In genomic region chr16:3413730-3414379, GRCh38 we compare ENCODE assay signal across 32 cellular contexts. TPM values are rescaled to one million over a fixed set of nuclear protein-coding genes. Genes with fewer than 3 reads are reported as not detected.
DNase-seq lines count a peak whose midpoint lies in the region; ATAC-seq, FAIRE-seq and TF ChIP-seq lines count a peak whose summit lies in the region.
"Had no signal": no experiment of that assay in that cellular context is flagged by ENCODE, and none has a peak within 500 bp of the region (broad histone marks: within the 10 kb centered on the region; RNA-seq: fewer than 3 reads in every experiment).

No MANE protein-coding gene starts in this region.

- H3K9me3 ChIP-seq in liver (ENCODE audit: control insufficient read depth in 4 of 4, low read length in 3 of 4) (peaks cover 36 to 66% (median 48%) of the 10 kb centered on the region in 4 donors), HepG2 (ENCODE audit: low read length) (peaks cover 3% of the 10 kb centered on the region; the same call in 1 of the 2 replicates), suprapubic skin (peaks cover 60% of the 10 kb centered on the region), aorta (ENCODE audit: control insufficient read depth, low read length) (peaks cover 23% of the 10 kb centered on the region)

- no peak for TF ChIP-seq EP300 in HepG2 (IDR thresholded peaks at IDR 0.05; ENCODE audit: low read depth in 2 of 2, low read length in 2 of 2)
- no peak for TF ChIP-seq EP300 in HepG2 (CRISPR knock-in tag; IDR thresholded peaks at IDR 0.05; ENCODE audit: borderline replicate concordance)
- no peak for TF ChIP-seq EP300 in suprapubic skin (IDR thresholded peaks at IDR 0.05)

- WGBS in liver: 42% methylated on average over 29 of the region's 29 CpGs
- WGBS in HepG2 (ENCODE audit: low lambda C conversion rate): 92% methylated on average over 24 of the region's 29 CpGs
- 48% methylated on average over 26 of the region's 29 CpGs for WGBS in suprapubic skin
- 31 to 47% methylated on average over 29 of the region's 29 CpGs for WGBS in aorta, 2 donors

- TF ChIP-seq POLR2A in HepG2 (IDR thresholded peaks at IDR 0.05; ENCODE audit: insufficient read depth in 1 of 2, low read depth in 2 of 2, low read length in 2 of 2) (no peak), suprapubic skin (IDR thresholded peaks at IDR 0.05) (no peak)

- H3K4me1 ChIP-seq in liver (ENCODE audit: control insufficient read depth in 4 of 4, insufficient read depth in 4 of 4, low read length in 3 of 4): no peaks in the 10 kb centered on the region
- no peaks in the 10 kb centered on the region for H3K4me1 ChIP-seq in HepG2 (ENCODE audit: insufficient read depth, low read length)
- H3K4me1 ChIP-seq in suprapubic skin: no peaks in the 10 kb centered on the region
- H3K4me1 ChIP-seq in aorta (ENCODE audit: control insufficient read depth in 1 of 2, insufficient read depth in 2 of 2, low read length in 2 of 2): no peaks in the 10 kb centered on the region
- H3K4me1 ChIP-seq: A549, esophagus squamous epithelium, foreskin keratinocyte, heart left ventricle, pancreas had no signal

- no peak for ATAC-seq in HepG2
- ATAC-seq in GM18873 (IDR thresholded peaks at IDR 0.05; ENCODE audit: low FRiP score, unreplicated experiment): no peak
- ATAC-seq in HG03442 (IDR thresholded peaks at IDR 0.05; ENCODE audit: unreplicated experiment): no peak
- no peak for ATAC-seq in aorta (ENCODE audit: low FRiP score)
- ATAC-seq: A549; activated CD4-positive, CD25-positive, alpha-beta regulatory T cell treated with anti-CD3 and anti-CD28 coated beads, Interleukin-2, amount 50 U/mL, for 24 hours; activated naive CD8-positive, alpha-beta T cell treated with anti-CD3 and anti-CD28 coated beads, Interleukin-2, amount 50 U/mL, for 24 hours; activated T-cell treated with anti-CD3 and anti-CD28 coated beads, Interleukin-2, amount 50 U/mL, for 72 hours; foreskin keratinocyte; heart left ventricle; left cardiac atrium had no signal

- CTCF ChIA-PET in HepG2 (lab: Yijun Ruan, JAX; ENCODE audit: low intra/inter-chr PET ratio, low total read pairs): no interaction called here

- peak overlapping the region in 2 of 3 donors; percentile 28 to 46 for H3K4me3 ChIP-seq in liver (ENCODE audit: low read depth in 1 of 3, low read length in 3 of 3)
- no peak overlapping the region for H3K4me3 ChIP-seq in HepG2 (replicated peaks in 1 of 3; ENCODE audit: insufficient read depth in 1 of 3, low read depth in 2 of 3, low read length in 3 of 3)
- no peak overlapping the region for H3K4me3 ChIP-seq in suprapubic skin
- H3K4me3 ChIP-seq in aorta (ENCODE audit: low read length in 2 of 2): no peak overlapping the region
- H3K4me3 ChIP-seq: A549, esophagus squamous epithelium, heart left ventricle, pancreas, SK-N-MC, skin epidermis had no signal

- TF ChIP-seq RAD21 in liver (IDR thresholded peaks at IDR 0.05): no peak
- no peak for TF ChIP-seq RAD21 in HepG2 (CRISPR knock-in tag; IDR thresholded peaks at IDR 0.05)

- in situ Hi-C loops in HepG2 (cut with HindIII; ENCODE audit: extremely low pct_ligation_motif_present, low pct_unique_long_range_greater_than_20kb): no loop called here

- H3K4me2 ChIP-seq in HepG2 (ENCODE audit: low read depth, low read length): no peak overlapping the region
- H3K4me2 ChIP-seq: A549, KMS-11 had no signal

- H3K27ac ChIP-seq in liver (ENCODE audit: low read depth in 1 of 2, low read length in 2 of 2): no peak overlapping the region
- no peak overlapping the region for H3K27ac ChIP-seq in HepG2 (ENCODE audit: extremely low read length, insufficient read depth, low read length)
- no peak overlapping the region for H3K27ac ChIP-seq in suprapubic skin
- H3K27ac ChIP-seq in aorta (ENCODE audit: low read depth in 1 of 2, low read length in 2 of 2): no peak overlapping the region
- H3K27ac ChIP-seq: A549, esophagus squamous epithelium, foreskin keratinocyte, heart left ventricle, KMS-11, pancreas, SK-N-MC, skin epidermis had no signal

- no peak overlapping the region for H2AFZ ChIP-seq in HepG2 (ENCODE audit: low read length)

- H4K20me1 ChIP-seq in HepG2 (ENCODE audit: insufficient read depth, low read length): no peaks in the 10 kb centered on the region

- no peak for TF ChIP-seq CTCF in liver (IDR thresholded peaks at IDR 0.05; ENCODE audit: low read depth, low read length, missing input control)
- no peak for TF ChIP-seq CTCF in HepG2 (CRISPR knock-in tag; IDR thresholded peaks at IDR 0.05)
- no peak for TF ChIP-seq CTCF in suprapubic skin (IDR thresholded peaks at IDR 0.05)

- intact Hi-C loops in HepG2 (cut with micrococcal nuclease; ENCODE audit: unreplicated experiment) (no loop called here), aorta (cut with DNase I) (no loop called here)

- POLR2A ChIA-PET in HepG2 (lab: Yijun Ruan, JAX): interaction anchor here (0.8 kb wide), 1 partner anchor 13 kb away, joined by 6 read pairs; the partner anchor contains the start of genes ZNF174 and ZSCAN32

- DNase-seq in HepG2 (ENCODE audit: low spot score) (no peak), astrocyte of the hippocampus (ENCODE audit: low read depth, low spot score) (peak; percentile 6), iPS-NIHi11 (ENCODE audit: low spot score) (peak; percentile 17), suprapubic skin (ENCODE audit: low spot score in 2 of 2) (no peak), aorta (no peak)
- DNase-seq: activated CD4-positive, alpha-beta T cell treated with anti-CD3 and anti-CD28 coated beads, Interleukin-2, amount 50 U/mL, for 4 hours; activated naive CD4-positive, alpha-beta T cell; activated naive CD8-positive, alpha-beta T cell treated with anti-CD3 and anti-CD28 coated beads, Interleukin-2, amount 50 U/mL, for 24 hours; activated T-cell treated with anti-CD3 and anti-CD28 coated beads, Interleukin-2, amount 50 U/mL, for 72 hours; CD4-positive, alpha-beta T cell; dermis blood vessel endothelial cell; esophagus squamous epithelium; foreskin keratinocyte; H9; heart left ventricle; left cardiac atrium; NCI-H1417 treated with DMSO at 0.1 percent for 48 hours; NCI-H2081 treated with DMSO at 0.1 percent for 48 hours; stimulated activated naive CD4-positive, alpha-beta T cell had no signal

- H3K27me3 ChIP-seq in liver (ENCODE audit: control insufficient read depth in 4 of 4, insufficient read depth in 4 of 4, low read length in 3 of 4) (no peaks in the 10 kb centered on the region), HepG2 (ENCODE audit: control insufficient read depth in 1 of 2, insufficient read depth in 2 of 2, low read length in 2 of 2) (no peaks in the 10 kb centered on the region), suprapubic skin (no peaks in the 10 kb centered on the region), aorta (ENCODE audit: control insufficient read depth in 1 of 2, insufficient read depth in 2 of 2, low read length in 1 of 2) (no peaks in the 10 kb centered on the region)
- H3K27me3 ChIP-seq: esophagus squamous epithelium, foreskin keratinocyte, heart left ventricle, pancreas had no signal

- FAIRE-seq in HepG2 (lab: Jason Lieb, UNC): no peak
- FAIRE-seq: A549, D721Med, pancreas had no signal

- no peaks in the 10 kb centered on the region for H3K79me2 ChIP-seq in HepG2 (ENCODE audit: insufficient read depth, low read length)

- H3K36me3 ChIP-seq in liver (ENCODE audit: control insufficient read depth in 4 of 4, insufficient read depth in 3 of 4, low read depth in 1 of 4, low read length in 3 of 4): peaks cover 0 to 10% (median 4%) of the 10 kb centered on the region in 4 donors
- peaks cover 0 to 2% of the 10 kb centered on the region in 2 experiments; a peak in 1 of 5 replicates for H3K36me3 ChIP-seq in HepG2 (replicated peaks in 1 of 2; ENCODE audit: control insufficient read depth in 1 of 2, insufficient read depth in 2 of 2, low read length in 2 of 2)
- H3K36me3 ChIP-seq in suprapubic skin: peaks cover 4% of the 10 kb centered on the region
- peaks cover 1 to 3% of the 10 kb centered on the region in 2 donors for H3K36me3 ChIP-seq in aorta (ENCODE audit: control insufficient read depth in 1 of 2, insufficient read depth in 2 of 2, low read length in 1 of 2)

- H3K9ac ChIP-seq in liver (ENCODE audit: low read depth in 1 of 2, low read length in 2 of 2) (no peak overlapping the region), HepG2 (ENCODE audit: insufficient read depth, low read depth, low read length) (no peak overlapping the region)
- H3K9ac ChIP-seq: KMS-11 had no signal

- no TSS peak for BruUV-seq in HepG2 (replicated peaks; lab: Mats Ljungman, UMichigan)

RNA-seq across cellular contexts. Expression of gene ZNF174, which starts 12.8 kb away (rescaled TPM):
- total RNA-seq in liver (1 to 10 TPM; 4.2 to 4.6 TPM), HepG2 (2016; rRNA removed; fragmentation: Illumina TruSeq; extraction: Trizol) (10.0 and 10.6 TPM in 2 replicates), suprapubic skin (10 to 100 TPM in 1 of 4 donors, 1 to 10 TPM in 3; 8.4 to 14.9 (median 9.7) TPM), aorta (10 to 100 TPM in 1 of 2 donors, 1 to 10 TPM in 1; 8.2 to 10.9 TPM)
- polyA plus RNA-seq in liver (1 to 10 TPM; 3.8 to 4.1 TPM), HepG2 (2011; rRNA removed) (7.6 and 8.3 TPM in 2 replicates), aorta (1 to 10 TPM; 2.3 to 7.7 TPM)
- 2.3 and 2.9 TPM in 2 replicates for total RNA-seq in HepG2 (2016; cell fraction: cytosol; rRNA removed; fragmentation: Illumina TruSeq; extraction: Trizol; ENCODE audit: low read depth)
- total RNA-seq in HepG2 (2016; cell fraction: insoluble cytoplasmic fraction; rRNA removed; fragmentation: Illumina TruSeq; extraction: Trizol): 8.6 and 9.8 TPM in 2 replicates
- total RNA-seq in HepG2 (2016; cell fraction: membrane; rRNA removed; fragmentation: Illumina TruSeq; extraction: Trizol): 5.3 and 6.9 TPM in 2 replicates
- total RNA-seq in HepG2 (2016; cell fraction: nucleus; rRNA removed; fragmentation: Illumina TruSeq; extraction: Trizol): 7.5 and 7.9 TPM in 2 replicates
- 6.7 and 7.2 TPM in 2 replicates for polyA plus RNA-seq in HepG2 (2011; cell fraction: cytosol; rRNA removed)
- 10.2 and 10.4 TPM in 2 replicates for polyA plus RNA-seq in HepG2 (2011; cell fraction: nucleus; rRNA removed)
- polyA plus RNA-seq in HepG2 (2012): 5.3 and 5.5 TPM in 2 replicates
- polyA plus RNA-seq in HepG2 (2016; cell fraction: cytosol; fragmentation: Illumina TruSeq; extraction: Trizol; ENCODE audit: low read depth): 1.2 and 1.5 TPM in 2 replicates
- polyA plus RNA-seq in HepG2 (2016; cell fraction: insoluble cytoplasmic fraction; fragmentation: Illumina TruSeq; extraction: Trizol; ENCODE audit: low read depth): 13.0 and 14.1 TPM in 2 replicates
- 3.8 and 5.6 TPM in 2 replicates for polyA plus RNA-seq in HepG2 (2016; cell fraction: membrane; fragmentation: Illumina TruSeq; extraction: Trizol; ENCODE audit: low read depth)
- polyA plus RNA-seq in HepG2 (2016; cell fraction: nucleus; fragmentation: Illumina TruSeq; extraction: Trizol; ENCODE audit: insufficient read depth, low read depth): 11.0 and 12.3 TPM in 2 replicates
- 8.0 and 11.1 TPM in 2 replicates for polyA minus RNA-seq in HepG2 (2011; rRNA and poly(A)+ RNA removed; ENCODE audit: low replicate concordance)
- 4.4 and 4.9 TPM in 2 replicates for polyA minus RNA-seq in HepG2 (2011; cell fraction: cytosol; rRNA and poly(A)+ RNA removed)
- 12.1 and 13.3 TPM in 2 replicates for polyA minus RNA-seq in HepG2 (2011; cell fraction: nucleus; rRNA and poly(A)+ RNA removed)

RNA-seq across cellular contexts. Expression of gene ZSCAN32, which starts 13.1 kb away (rescaled TPM):
- 1 to 10 TPM; 6.1 to 7.7 TPM for total RNA-seq in liver
- polyA plus RNA-seq in liver: 1 to 10 TPM; 4.2 to 5.9 TPM
- total RNA-seq in HepG2 (2016; rRNA removed; fragmentation: Illumina TruSeq; extraction: Trizol): 10.7 and 11.7 TPM in 2 replicates
- 2.3 and 3.2 TPM in 2 replicates for total RNA-seq in HepG2 (2016; cell fraction: cytosol; rRNA removed; fragmentation: Illumina TruSeq; extraction: Trizol; ENCODE audit: low read depth)
- 9.4 and 11.1 TPM in 2 replicates for total RNA-seq in HepG2 (2016; cell fraction: insoluble cytoplasmic fraction; rRNA removed; fragmentation: Illumina TruSeq; extraction: Trizol)
- 5.1 and 5.2 TPM in 2 replicates for total RNA-seq in HepG2 (2016; cell fraction: membrane; rRNA removed; fragmentation: Illumina TruSeq; extraction: Trizol)
- total RNA-seq in HepG2 (2016; cell fraction: nucleus; rRNA removed; fragmentation: Illumina TruSeq; extraction: Trizol): 9.8 and 14.8 TPM in 2 replicates
- 12.7 and 12.8 TPM in 2 replicates for polyA plus RNA-seq in HepG2 (2011; rRNA removed)
- 7.3 and 9.2 TPM in 2 replicates for polyA plus RNA-seq in HepG2 (2011; cell fraction: cytosol; rRNA removed)
- polyA plus RNA-seq in HepG2 (2011; cell fraction: nucleus; rRNA removed): 15.9 and 17.9 TPM in 2 replicates
- polyA plus RNA-seq in HepG2 (2012): 6.2 and 6.7 TPM in 2 replicates
- polyA plus RNA-seq in HepG2 (2016; cell fraction: cytosol; fragmentation: Illumina TruSeq; extraction: Trizol; ENCODE audit: low read depth): 1.1 and 1.4 TPM in 2 replicates
- polyA plus RNA-seq in HepG2 (2016; cell fraction: insoluble cytoplasmic fraction; fragmentation: Illumina TruSeq; extraction: Trizol; ENCODE audit: low read depth): 10.6 and 10.7 TPM in 2 replicates
- polyA plus RNA-seq in HepG2 (2016; cell fraction: membrane; fragmentation: Illumina TruSeq; extraction: Trizol; ENCODE audit: low read depth): 3.4 and 3.7 TPM in 2 replicates
- polyA plus RNA-seq in HepG2 (2016; cell fraction: nucleus; fragmentation: Illumina TruSeq; extraction: Trizol; ENCODE audit: insufficient read depth, low read depth): 19.5 and 20.4 TPM in 2 replicates
- polyA minus RNA-seq in HepG2 (2011; rRNA and poly(A)+ RNA removed; ENCODE audit: low replicate concordance): 6.7 and 9.9 TPM in 2 replicates
- 3.4 and 4.0 TPM in 2 replicates for polyA minus RNA-seq in HepG2 (2011; cell fraction: cytosol; rRNA and poly(A)+ RNA removed)
- 7.9 and 12.7 TPM in 2 replicates for polyA minus RNA-seq in HepG2 (2011; cell fraction: nucleus; rRNA and poly(A)+ RNA removed)
- 10 to 100 TPM in 3 of 4 donors, 1 to 10 TPM in 1; 9.7 to 20.9 (median 11.9) TPM for total RNA-seq in suprapubic skin
- total RNA-seq in aorta: 10 to 100 TPM; 11.4 to 14.1 TPM
- polyA plus RNA-seq in aorta: 1 to 10 TPM; 9.1 to 10.0 TPM

RNA-seq across cellular contexts. Expression of gene ZNF597, which starts 29.4 kb away (rescaled TPM):
- total RNA-seq in liver (1 to 10 TPM; 1.2 to 1.7 TPM), HepG2 (2016; rRNA removed; fragmentation: Illumina TruSeq; extraction: Trizol) (2.4 and 3.8 TPM in 2 replicates), suprapubic skin (1 to 10 TPM; 1.5 to 4.3 (median 2.4) TPM), aorta (1 to 10 TPM; 2.9 to 3.2 TPM)
- polyA plus RNA-seq in liver (under 1 TPM; 0.53 to 0.54 TPM), HepG2 (2011; rRNA removed) (1.2 and 1.3 TPM in 2 replicates), aorta (1 to 10 TPM in 1 of 2 donors, under 1 TPM in 1; 0.25 to 1.1 TPM)
- total RNA-seq in HepG2 (2016; cell fraction: cytosol; rRNA removed; fragmentation: Illumina TruSeq; extraction: Trizol; ENCODE audit: low read depth): 0.40 and 0.53 TPM in 2 replicates
- 2.5 and 3.4 TPM in 2 replicates for total RNA-seq in HepG2 (2016; cell fraction: insoluble cytoplasmic fraction; rRNA removed; fragmentation: Illumina TruSeq; extraction: Trizol)
- 1.6 and 1.7 TPM in 2 replicates for total RNA-seq in HepG2 (2016; cell fraction: membrane; rRNA removed; fragmentation: Illumina TruSeq; extraction: Trizol)
- 3.2 and 3.5 TPM in 2 replicates for total RNA-seq in HepG2 (2016; cell fraction: nucleus; rRNA removed; fragmentation: Illumina TruSeq; extraction: Trizol)
- polyA plus RNA-seq in HepG2 (2011; cell fraction: cytosol; rRNA removed): 0.58 and 0.96 TPM in 2 replicates
- 1.4 and 1.8 TPM in 2 replicates for polyA plus RNA-seq in HepG2 (2011; cell fraction: nucleus; rRNA removed)
- 1.4 TPM in 2 replicates for polyA plus RNA-seq in HepG2 (2012)
- 0.08 and 0.10 TPM in 2 replicates for polyA plus RNA-seq in HepG2 (2016; cell fraction: cytosol; fragmentation: Illumina TruSeq; extraction: Trizol; ENCODE audit: low read depth)
- 2.1 and 2.4 TPM in 2 replicates for polyA plus RNA-seq in HepG2 (2016; cell fraction: insoluble cytoplasmic fraction; fragmentation: Illumina TruSeq; extraction: Trizol; ENCODE audit: low read depth)
- 0.49 and 0.58 TPM in 2 replicates for polyA plus RNA-seq in HepG2 (2016; cell fraction: membrane; fragmentation: Illumina TruSeq; extraction: Trizol; ENCODE audit: low read depth)
- polyA plus RNA-seq in HepG2 (2016; cell fraction: nucleus; fragmentation: Illumina TruSeq; extraction: Trizol; ENCODE audit: insufficient read depth, low read depth): 3.1 and 3.4 TPM in 2 replicates
- 1.1 and 1.7 TPM in 2 replicates for polyA minus RNA-seq in HepG2 (2011; rRNA and poly(A)+ RNA removed; ENCODE audit: low replicate concordance)
- 1.2 and 1.8 TPM in 2 replicates for polyA minus RNA-seq in HepG2 (2011; cell fraction: cytosol; rRNA and poly(A)+ RNA removed)
- 3.9 and 5.2 TPM in 2 replicates for polyA minus RNA-seq in HepG2 (2011; cell fraction: nucleus; rRNA and poly(A)+ RNA removed)

RNA-seq across cellular contexts. Expression of gene NAA60, which starts 29.6 kb away (rescaled TPM):
- total RNA-seq in liver (10 to 100 TPM; 11.3 to 21.3 TPM), HepG2 (2016; rRNA removed; fragmentation: Illumina TruSeq; extraction: Trizol) (14.7 and 16.9 TPM in 2 replicates), suprapubic skin (10 to 100 TPM; 20.9 to 40.2 (median 26.4) TPM), aorta (10 to 100 TPM; 32.4 to 47.5 TPM)
- polyA plus RNA-seq in liver (10 to 100 TPM; 29.9 to 41.3 TPM), HepG2 (2011; rRNA removed) (29.9 and 32.0 TPM in 2 replicates), aorta (10 to 100 TPM; 20.2 to 39.0 TPM)
- 13.0 and 15.0 TPM in 2 replicates for total RNA-seq in HepG2 (2016; cell fraction: cytosol; rRNA removed; fragmentation: Illumina TruSeq; extraction: Trizol; ENCODE audit: low read depth)
- 13.7 and 14.1 TPM in 2 replicates for total RNA-seq in HepG2 (2016; cell fraction: insoluble cytoplasmic fraction; rRNA removed; fragmentation: Illumina TruSeq; extraction: Trizol)
- total RNA-seq in HepG2 (2016; cell fraction: membrane; rRNA removed; fragmentation: Illumina TruSeq; extraction: Trizol): 21.1 and 21.2 TPM in 2 replicates
- 17.3 and 20.1 TPM in 2 replicates for total RNA-seq in HepG2 (2016; cell fraction: nucleus; rRNA removed; fragmentation: Illumina TruSeq; extraction: Trizol)
- polyA plus RNA-seq in HepG2 (2011; cell fraction: cytosol; rRNA removed): 19.5 and 30.9 TPM in 2 replicates
- 47.2 and 62.5 TPM in 2 replicates for polyA plus RNA-seq in HepG2 (2011; cell fraction: nucleus; rRNA removed)
- 44.9 and 50.3 TPM in 2 replicates for polyA plus RNA-seq in HepG2 (2012)
- 21.5 and 26.6 TPM in 2 replicates for polyA plus RNA-seq in HepG2 (2016; cell fraction: cytosol; fragmentation: Illumina TruSeq; extraction: Trizol; ENCODE audit: low read depth)
- 42.7 and 56.8 TPM in 2 replicates for polyA plus RNA-seq in HepG2 (2016; cell fraction: insoluble cytoplasmic fraction; fragmentation: Illumina TruSeq; extraction: Trizol; ENCODE audit: low read depth)
- 47.4 and 51.4 TPM in 2 replicates for polyA plus RNA-seq in HepG2 (2016; cell fraction: membrane; fragmentation: Illumina TruSeq; extraction: Trizol; ENCODE audit: low read depth)
- 68.2 and 80.3 TPM in 2 replicates for polyA plus RNA-seq in HepG2 (2016; cell fraction: nucleus; fragmentation: Illumina TruSeq; extraction: Trizol; ENCODE audit: insufficient read depth, low read depth)
- polyA minus RNA-seq in HepG2 (2011; rRNA and poly(A)+ RNA removed; ENCODE audit: low replicate concordance): 16.6 and 30.8 TPM in 2 replicates
- polyA minus RNA-seq in HepG2 (2011; cell fraction: cytosol; rRNA and poly(A)+ RNA removed): 13.0 and 19.4 TPM in 2 replicates
- polyA minus RNA-seq in HepG2 (2011; cell fraction: nucleus; rRNA and poly(A)+ RNA removed): 26.0 and 27.7 TPM in 2 replicates

RNA-seq across cellular contexts. Expression of gene OR2C1, which starts 58.2 kb away (rescaled TPM):
- total RNA-seq in liver: under 1 TPM; 0.08 to 0.19 TPM
- not detected for polyA plus RNA-seq in liver
- total RNA-seq in HepG2 (2016; rRNA removed; fragmentation: Illumina TruSeq; extraction: Trizol): not detected in 2 replicates
- total RNA-seq in HepG2 (2016; cell fraction: cytosol; rRNA removed; fragmentation: Illumina TruSeq; extraction: Trizol; ENCODE audit: low read depth): not detected in 2 replicates
- not detected in 2 replicates for total RNA-seq in HepG2 (2016; cell fraction: insoluble cytoplasmic fraction; rRNA removed; fragmentation: Illumina TruSeq; extraction: Trizol)
- not detected in 2 replicates for total RNA-seq in HepG2 (2016; cell fraction: membrane; rRNA removed; fragmentation: Illumina TruSeq; extraction: Trizol)
- not detected in 2 replicates for total RNA-seq in HepG2 (2016; cell fraction: nucleus; rRNA removed; fragmentation: Illumina TruSeq; extraction: Trizol)
- not detected in 2 replicates for polyA plus RNA-seq in HepG2 (2011; rRNA removed)
- polyA plus RNA-seq in HepG2 (2011; cell fraction: cytosol; rRNA removed): not detected in 2 replicates
- polyA plus RNA-seq in HepG2 (2011; cell fraction: nucleus; rRNA removed): not detected in 2 replicates
- polyA plus RNA-seq in HepG2 (2012): not detected in 2 replicates
- polyA plus RNA-seq in HepG2 (2016; cell fraction: cytosol; fragmentation: Illumina TruSeq; extraction: Trizol; ENCODE audit: low read depth): not detected in 2 replicates
- not detected in 2 replicates for polyA plus RNA-seq in HepG2 (2016; cell fraction: insoluble cytoplasmic fraction; fragmentation: Illumina TruSeq; extraction: Trizol; ENCODE audit: low read depth)
- not detected in 2 replicates for polyA plus RNA-seq in HepG2 (2016; cell fraction: membrane; fragmentation: Illumina TruSeq; extraction: Trizol; ENCODE audit: low read depth)
- not detected in 2 replicates for polyA plus RNA-seq in HepG2 (2016; cell fraction: nucleus; fragmentation: Illumina TruSeq; extraction: Trizol; ENCODE audit: insufficient read depth, low read depth)
- 0.09 TPM in 1 of 2 replicates, not detected in the other for polyA minus RNA-seq in HepG2 (2011; rRNA and poly(A)+ RNA removed; ENCODE audit: low replicate concordance)
- not detected in 2 replicates for polyA minus RNA-seq in HepG2 (2011; cell fraction: cytosol; rRNA and poly(A)+ RNA removed)
- not detected in 2 replicates for polyA minus RNA-seq in HepG2 (2011; cell fraction: nucleus; rRNA and poly(A)+ RNA removed)
- under 1 TPM in 1 of 4 donors, not detected in 3; 0.34 TPM for total RNA-seq in suprapubic skin
- not detected for total RNA-seq in aorta
- not detected for polyA plus RNA-seq in aorta
- total RNA-seq: activated T-cell treated with anti-CD3 and anti-CD28 coated beads, Interleukin-2, amount 50 U/mL, for 72 hours; CD4-positive, alpha-beta T cell; dermis blood vessel endothelial cell; esophagus squamous epithelium; H9; NCI-H460; ureter had no signal
- polyA plus RNA-seq: A549, foreskin keratinocyte, heart left ventricle, neural cell had no signal

Comparison
In these comparisons a context has a peak if more than half of its experiments do, and no peak if none do; other contexts are left out.
1. H3K4me3 ChIP-seq: peak in liver (2 of 3); none in HepG2 (0 of 3), suprapubic skin (single experiment) and aorta (0 of 2).
2. DNase-seq: peak in astrocyte of the hippocampus (single experiment) and iPS-NIHi11 (single experiment); none in HepG2 (single experiment), suprapubic skin (0 of 2) and aorta (0 of 2).